Comparison of ENCODE assay signal across 13 cellular contexts in the genomic region with DNA sequence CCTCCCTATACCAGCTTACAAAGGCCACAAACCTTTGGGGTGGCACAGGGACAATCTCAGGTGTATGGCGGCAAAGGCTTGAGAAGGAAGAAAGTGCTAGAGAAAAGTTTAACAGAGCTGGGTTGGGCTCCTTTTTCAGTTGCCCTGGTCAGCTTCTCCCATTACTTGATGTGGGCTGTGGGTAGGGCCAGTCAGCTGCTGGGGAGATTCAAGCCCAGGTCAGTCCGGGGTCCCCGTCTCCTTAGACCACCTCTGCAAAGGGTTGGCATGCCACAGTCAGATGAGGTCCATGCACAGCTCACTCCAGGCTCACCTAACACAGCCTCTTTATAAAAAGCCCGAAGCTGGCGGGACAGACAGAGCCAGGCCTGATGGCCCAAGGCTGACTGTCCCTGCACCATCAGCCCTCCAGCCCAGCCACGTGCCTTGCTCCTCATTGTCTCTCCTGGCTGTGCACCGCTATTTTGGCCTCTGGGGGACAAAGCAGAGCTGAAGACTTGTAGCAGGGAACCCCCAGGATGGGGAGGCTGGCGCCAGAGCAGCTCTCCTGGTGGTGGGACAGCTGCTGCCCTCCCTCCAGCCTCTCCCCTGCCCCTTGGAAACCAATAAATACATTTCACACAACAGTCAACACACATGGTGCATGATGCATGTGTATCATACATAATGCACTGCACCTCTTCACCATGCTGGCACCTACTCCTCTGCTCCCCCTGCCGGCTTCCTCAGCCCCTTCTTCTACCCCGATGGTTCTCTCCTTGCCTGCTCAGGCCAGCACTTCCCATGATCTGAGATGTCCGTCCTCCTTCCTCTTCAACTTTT.
DNase-seq lines count a peak whose midpoint lies in the region; ATAC-seq, FAIRE-seq and TF ChIP-seq lines count a peak whose summit lies in the region.
"Had no signal": no experiment of that assay in that cellular context is flagged by ENCODE, and none has a peak within 500 bp of the region (broad histone marks: within the 10 kb centered on the region; RNA-seq: fewer than 3 reads in every experiment).

No MANE protein-coding gene starts in this region.

- intact Hi-C loops in HepG2 (cut with micrococcal nuclease; ENCODE audit: unreplicated experiment): no loop called here

- 46% methylated on average over 5 of the region's 11 CpGs for WGBS in HepG2 (ENCODE audit: low lambda C conversion rate)
- WGBS in smooth muscle cell (ENCODE audit: low lambda C conversion rate): 84% methylated on average over 11 of the region's 11 CpGs

- no peak for FAIRE-seq in HepG2 (lab: Jason Lieb, UNC)
- FAIRE-seq: GM19239 had no signal

- POLR2A ChIA-PET in HepG2 (lab: Yijun Ruan, JAX) (no interaction called here), RWPE1 (lab: Yijun Ruan, JAX; ENCODE audit: low non-redundant PET) (no interaction called here)

- H3K27me3 ChIP-seq in HepG2 (ENCODE audit: control insufficient read depth in 1 of 2, insufficient read depth in 2 of 2, low read length in 2 of 2) (peaks cover 0 to 4% of the 10 kb centered on the region in 2 experiments; a peak in 1 of 5 replicates), smooth muscle cell (ENCODE audit: low read depth) (peaks cover 5% of the 10 kb centered on the region)

- CTCF ChIA-PET in HepG2 (lab: Yijun Ruan, JAX; ENCODE audit: low intra/inter-chr PET ratio, low total read pairs): no interaction called here
- CTCF ChIA-PET in RWPE1 (lab: Yijun Ruan, JAX): interaction anchor here (0.6 kb wide), 1 partner anchor 156 kb away, joined by 5 read pairs; no protein-coding TSS in a partner anchor

- DNase-seq in DMS 273 treated with DMSO at 0.1 percent for 48 hours (lab: John Stamatoyannopoulos, UW): peak; percentile 47
- peak; percentile 55 for DNase-seq in RPMI8226
- DNase-seq in HepG2 (ENCODE audit: low spot score): no peak
- DNase-seq in smooth muscle cell (lab: John Stamatoyannopoulos, UW; ENCODE audit: unreplicated experiment): no peak
- DNase-seq in RWPE1 (ENCODE audit: low spot score): no peak
- DNase-seq: activated CD4-positive, alpha-beta T cell treated with anti-CD3 and anti-CD28 coated beads, Interleukin-2, amount 50 U/mL, for 4 hours; NCI-H2081 treated with DMSO at 0.1 percent for 48 hours had no signal

- no peaks in the 10 kb centered on the region for H3K79me2 ChIP-seq in HepG2 (ENCODE audit: insufficient read depth, low read length)
- H3K79me2 ChIP-seq in smooth muscle cell (ENCODE audit: low read depth): no peaks in the 10 kb centered on the region

- H3K9me3 ChIP-seq in HepG2 (ENCODE audit: low read length) (no peaks in the 10 kb centered on the region), smooth muscle cell (replicated peaks; ENCODE audit: low read depth) (no peaks in the 10 kb centered on the region)

- H3K4me1 ChIP-seq in HepG2 (ENCODE audit: insufficient read depth, low read length) (peaks cover 5% of the 10 kb centered on the region; the same call in 1 of the 2 replicates), smooth muscle cell (ENCODE audit: low read depth) (no peaks in the 10 kb centered on the region)

- no peaks in the 10 kb centered on the region for H3F3A ChIP-seq in smooth muscle cell (ENCODE audit: low read depth)

- no TSS peak for BruUV-seq in HepG2 (replicated peaks; lab: Mats Ljungman, UMichigan)

- TF ChIP-seq CTCF in HepG2 (CRISPR knock-in tag; IDR thresholded peaks at IDR 0.05): peak; percentile 48
- no peak for TF ChIP-seq CTCF in smooth muscle cell (IDR thresholded peaks at IDR 0.05; ENCODE audit: borderline replicate concordance, insufficient read depth, poor library complexity, severe bottlenecking)
- TF ChIP-seq CTCF in RWPE1 (conservative IDR thresholded peaks at IDR 0.05; ENCODE audit: low read depth): no peak

- H3K4me3 ChIP-seq in HepG2 (replicated peaks in 1 of 3; ENCODE audit: insufficient read depth in 1 of 3, low read depth in 2 of 3, low read length in 3 of 3) (no peak overlapping the region), smooth muscle cell (no peak overlapping the region)

- H2AFZ ChIP-seq in HepG2 (ENCODE audit: low read length) (no peak overlapping the region), smooth muscle cell (ENCODE audit: low read depth) (no peak overlapping the region)

- TF ChIP-seq EP300 in HepG2 (IDR thresholded peaks at IDR 0.05; ENCODE audit: low read depth in 2 of 2, low read length in 2 of 2): no peak
- TF ChIP-seq EP300 in HepG2 (CRISPR knock-in tag; IDR thresholded peaks at IDR 0.05; ENCODE audit: borderline replicate concordance): no peak

- TF ChIP-seq RAD21 in HepG2 (CRISPR knock-in tag; IDR thresholded peaks at IDR 0.05): no peak

- H4K20me1 ChIP-seq in HepG2 (ENCODE audit: insufficient read depth, low read length) (no peaks in the 10 kb centered on the region), smooth muscle cell (ENCODE audit: low read depth) (no peaks in the 10 kb centered on the region)

- ATAC-seq in GM18867 (IDR thresholded peaks at IDR 0.05; ENCODE audit: unreplicated experiment) (peak; percentile 75), HepG2 (peak; percentile 82), HG02588 (IDR thresholded peaks at IDR 0.05; ENCODE audit: unreplicated experiment) (no peak), HG02610 (IDR thresholded peaks at IDR 0.05; ENCODE audit: unreplicated experiment) (no peak)
- ATAC-seq: natural killer cell treated with Interleukin-12 subunit alpha and Interleukin-12 subunit beta and Interleukin-15 and Interleukin-18, amount 100 ng/mL, for 72 hours had no signal

- no peaks in the 10 kb centered on the region for H3K36me3 ChIP-seq in HepG2 (replicated peaks in 1 of 2; ENCODE audit: control insufficient read depth in 1 of 2, insufficient read depth in 2 of 2, low read length in 2 of 2)
- no peaks in the 10 kb centered on the region for H3K36me3 ChIP-seq in smooth muscle cell (ENCODE audit: low read depth)

- TF ChIP-seq POLR2A in HepG2 (IDR thresholded peaks at IDR 0.05; ENCODE audit: insufficient read depth in 1 of 2, low read depth in 2 of 2, low read length in 2 of 2): no peak

- H3K4me2 ChIP-seq in HepG2 (ENCODE audit: low read depth, low read length): no peak overlapping the region
- no peak overlapping the region for H3K4me2 ChIP-seq in smooth muscle cell

- H3K9ac ChIP-seq in HepG2 (ENCODE audit: insufficient read depth, low read depth, low read length) (no peak overlapping the region), smooth muscle cell (ENCODE audit: low read depth) (no peak overlapping the region)

- H3K27ac ChIP-seq in HepG2 (ENCODE audit: extremely low read length, insufficient read depth, low read length): no peak overlapping the region
- no peak overlapping the region for H3K27ac ChIP-seq in smooth muscle cell (ENCODE audit: low read depth)
- H3K27ac ChIP-seq in RWPE1: no peak overlapping the region
- H3K27ac ChIP-seq: epithelial cell of prostate had no signal

- in situ Hi-C loops in HepG2 (cut with HindIII; ENCODE audit: extremely low pct_ligation_motif_present, low pct_unique_long_range_greater_than_20kb): no loop called here

TF ChIP-seq in HepG2, 621 proteins besides CTCF, POLR2A, EP300 and RAD21:
- TF ChIP-seq NONO (IDR thresholded peaks at IDR 0.05): no peak
- TF ChIP-seq NONO (CRISPR knock-in tag; conservative IDR thresholded peaks at IDR 0.05): no peak
- TF ChIP-seq SMC3 (IDR thresholded peaks at IDR 0.05; ENCODE audit: low read length): peak; percentile 34
- TF ChIP-seq ZNF782 (CRISPR knock-in tag; IDR thresholded peaks at IDR 0.05; ENCODE audit: borderline replicate concordance): no peak
- TF ChIP-seq SCMH1 (CRISPR knock-in tag; IDR thresholded peaks at IDR 0.05; ENCODE audit: borderline replicate concordance): no peak
- TF ChIP-seq STAG1 (CRISPR knock-in tag; IDR thresholded peaks at IDR 0.05): peak; percentile 15; the same call in 1 of the 2 replicates
- no peak for TF ChIP-seq ZSCAN25 (CRISPR knock-in tag; IDR thresholded peaks at IDR 0.05)

Comparison
In these comparisons a context has a peak if more than half of its experiments do, and no peak if none do; other contexts are left out.
1. DNase-seq: peak in DMS 273 treated with DMSO at 0.1 percent for 48 hours (single experiment) and RPMI8226 (single experiment); none in HepG2 (single experiment), smooth muscle cell (single experiment) and RWPE1 (single experiment).
2. ATAC-seq: peak in GM18867 (single experiment) and HepG2 (single experiment); none in HG02588 (single experiment) and HG02610 (single experiment).